Comparison of ENCODE assay signal across 23 cellular contexts in genomic region chr7:7585241-7585928, GRCh38. TPM values are rescaled to one million over a fixed set of nuclear protein-coding genes. Genes with fewer than 3 reads are reported as not detected.
A peak's percentile ranks its signal among the peaks of the same experiment; 100 is the strongest.
DNase-seq lines count a peak whose midpoint lies in the region; ATAC-seq and TF ChIP-seq lines count a peak whose summit lies in the region.
"Had no signal": no experiment of that assay in that cellular context is flagged by ENCODE, and none has a peak within 500 bp of the region (broad histone marks: within the 10 kb centered on the region; RNA-seq: fewer than 3 reads in every experiment).

No MANE protein-coding gene starts in this region.

- H3K9me3 ChIP-seq in SK-N-SH = no peaks in the 10 kb centered on the region
- H3K9me3 ChIP-seq in endocrine pancreas (ENCODE audit: control insufficient read depth, low read length) = no peaks in the 10 kb centered on the region
- no peaks in the 10 kb centered on the region for H3K9me3 ChIP-seq in vagina
- H3K9me3 ChIP-seq: BLaER1 treated with 17β-estradiol and CSF1 and Interleukin-3, amounts not matched to agents 10 nM and 100 nM; HAP-1 had no signal

- H3K27me3 ChIP-seq in SK-N-SH (ENCODE audit: insufficient read depth) = no peaks in the 10 kb centered on the region
- no peaks in the 10 kb centered on the region for H3K27me3 ChIP-seq in endocrine pancreas (ENCODE audit: control insufficient read depth, insufficient read depth, low read length)
- no peaks in the 10 kb centered on the region for H3K27me3 ChIP-seq in vagina
- H3K27me3 ChIP-seq: BLaER1 treated with 17β-estradiol and CSF1 and Interleukin-3, amounts not matched to agents 10 nM and 100 nM had no signal

- intact Hi-C loops in Right ventricle myocardium inferior (cut with DNase I) (no loop called here), vagina (cut with DNase I) (no loop called here), MCF 10A (cut with micrococcal nuclease) (no loop called here)

- 0 out of 2 replicates have a peak, but pooled peaks cover 10% of the 10 kb centered on the region for H3K79me2 ChIP-seq in SK-N-SH (ENCODE audit: insufficient read depth)

- no peak overlapping the region for H3K4me3 Mint-ChIP-seq in MCF 10A (ENCODE audit: unreplicated experiment)
- H3K4me3 Mint-ChIP-seq: CD4-positive, alpha-beta T cell; GM23338; HFFc6; T-helper 1 cell treated with Interleukin-12 subunit alpha and Interleukin-12 subunit beta and Interleukin-4 antibody, amounts not matched to agents 30 μg/mL and 1 μg/mL, for 36 hours had no signal

- TF ChIP-seq EP300 in SK-N-SH (IDR thresholded peaks at IDR 0.05; ENCODE audit: borderline replicate concordance in 1 of 2, low read depth in 1 of 2, low read length in 1 of 2) = no peak

- TF ChIP-seq POLR2A in vagina (IDR thresholded peaks at IDR 0.05) = no peak

- POLR2A ChIA-PET in SK-N-SH (lab: Yijun Ruan, JAX) = interaction anchor here (1.1 to 1.4 kb wide), 2 partner anchors 55 to 385 kb away, joined by 3 read pairs; partner anchors contain the start of gene UMAD1
- POLR2A ChIA-PET in MCF 10A (lab: Yijun Ruan, JAX) = interaction anchor here (0.7 to 2.3 kb wide), 5 partner anchors 10 to 21 kb away, joined by 3 to 8 read pairs (median 6); no protein-coding TSS in a partner anchor

- peaks cover 9% of the 10 kb centered on the region for H3K4me1 Mint-ChIP-seq in MCF 10A (ENCODE audit: insufficient read depth, unreplicated experiment)

- H3K27me3 Mint-ChIP-seq in MCF 10A (ENCODE audit: insufficient read depth, unreplicated experiment) = no peaks in the 10 kb centered on the region
- H3K27me3 Mint-ChIP-seq: CD4-positive, alpha-beta T cell had no signal

- H3F3A ChIP-seq in SK-N-SH (replicated peaks; ENCODE audit: insufficient read depth) = peaks cover 11% of the 10 kb centered on the region

- H3K9me3 Mint-ChIP-seq in MCF 10A (ENCODE audit: unreplicated experiment) = no peaks in the 10 kb centered on the region
- H3K9me3 Mint-ChIP-seq: CD4-positive, alpha-beta T cell; GM23338; HFFc6; T-helper 1 cell treated with Interleukin-12 subunit alpha and Interleukin-12 subunit beta and Interleukin-4 antibody, amounts not matched to agents 30 μg/mL and 1 μg/mL, for 36 hours had no signal

- TF ChIP-seq RAD21 in SK-N-SH (IDR thresholded peaks at IDR 0.05; ENCODE audit: low read length) = no peak

- TF ChIP-seq CTCF in SK-N-SH (IDR thresholded peaks at IDR 0.05) (no peak), vagina (IDR thresholded peaks at IDR 0.05) (no peak), MCF 10A (IDR thresholded peaks at IDR 0.05; ENCODE audit: unreplicated experiment) (no peak)

- H2AFZ ChIP-seq in SK-N-SH (ENCODE audit: low read depth) = peak overlapping the region; percentile 61; the same call in 1 of the 2 replicates
- H2AFZ ChIP-seq: GM23338 had no signal

- 69% methylated on average over 5 of the region's 5 CpGs for WGBS in SK-N-SH (ENCODE audit: low lambda C conversion rate)

- H3K27ac ChIP-seq in SK-N-SH (ENCODE audit: low read depth in 2 of 2, low read length in 1 of 2) = peak overlapping the region in 1 of 2 experiments; percentile 60; a peak in 2 of 4 replicates
- no peak overlapping the region for H3K27ac ChIP-seq in vagina
- H3K27ac ChIP-seq: BLaER1 treated with 17β-estradiol and CSF1 and Interleukin-3, amounts not matched to agents 10 nM and 100 nM had no signal

- H3K9ac ChIP-seq in SK-N-SH (no peak overlapping the region), endocrine pancreas (ENCODE audit: control insufficient read depth, insufficient read depth, low read length) (no peak overlapping the region)
- H3K9ac ChIP-seq: BLaER1 treated with 17β-estradiol and CSF1 and Interleukin-3, amounts not matched to agents 10 nM and 100 nM had no signal

- CTCF ChIA-PET in SK-N-SH (lab: Yijun Ruan, JAX) = interaction anchor here (0.6 to 5.2 kb wide), 13 partner anchors 8 to 629 kb away, joined by 3 to 43 read pairs (median 3); no protein-coding TSS in a partner anchor
- CTCF ChIA-PET in MCF 10A (lab: Yijun Ruan, JAX) = interaction anchor here (0.6 to 2.2 kb wide), 5 partner anchors 9 to 647 kb away, joined by 3 to 8 read pairs (median 4); no protein-coding TSS in a partner anchor

- ATAC-seq in SK-N-SH treated with all-trans-retinoic acid at 6 μM for 48 hours (no peak), Right ventricle myocardium inferior (no peak)
- ATAC-seq: GM23338 had no signal

- H3K9me2 ChIP-seq in SK-N-SH = no peaks in the 10 kb centered on the region

- H3K27ac Mint-ChIP-seq in MCF 10A (ENCODE audit: low read depth, unreplicated experiment) = no peak overlapping the region
- H3K27ac Mint-ChIP-seq: CD4-positive, alpha-beta T cell; GM23338; HFFc6; T-helper 1 cell treated with Interleukin-12 subunit alpha and Interleukin-12 subunit beta and Interleukin-4 antibody, amounts not matched to agents 30 μg/mL and 1 μg/mL, for 36 hours had no signal

- H3K36me3 ChIP-seq in SK-N-SH (replicated peaks in 1 of 2; ENCODE audit: control insufficient read depth in 1 of 2, insufficient read depth in 2 of 2, low read length in 1 of 2) (peaks cover 34 to 70% of the 10 kb centered on the region in 2 experiments), endocrine pancreas (ENCODE audit: control insufficient read depth, insufficient read depth, low read length) (no peaks in the 10 kb centered on the region), vagina (peaks cover 0 to 4% of the 10 kb centered on the region in 2 donors)
- H3K36me3 ChIP-seq: HAP-1 had no signal

- H3K36me3 Mint-ChIP-seq in MCF 10A (ENCODE audit: insufficient read depth, unreplicated experiment) = peaks cover 55% of the 10 kb centered on the region

- H4K20me1 ChIP-seq in SK-N-SH (ENCODE audit: insufficient read depth) = no peaks in the 10 kb centered on the region

- H3K4me1 ChIP-seq in SK-N-SH (ENCODE audit: control insufficient read depth in 1 of 2, insufficient read depth in 2 of 2, low read depth in 1 of 2, low read length in 1 of 2) (peaks cover 0 to 24% of the 10 kb centered on the region in 2 experiments; a peak in 1 of 4 replicates), endocrine pancreas (ENCODE audit: control insufficient read depth, insufficient read depth, low read length) (peaks cover 11% of the 10 kb centered on the region), vagina (no peaks in the 10 kb centered on the region)
- H3K4me1 ChIP-seq: BLaER1 treated with 17β-estradiol and CSF1 and Interleukin-3, amounts not matched to agents 10 nM and 100 nM; HAP-1 had no signal

- DNase-seq in SK-N-SH = peak; percentile 25
- peak; percentile 55 for DNase-seq in NCI-H69 (lab: John Stamatoyannopoulos, UW)
- DNase-seq in Right ventricle myocardium inferior (ENCODE audit: missing footprints) = no peak
- DNase-seq in vagina (ENCODE audit: extremely low spot score in 2 of 2) = no peak
- DNase-seq in MCF 10A (ENCODE audit: unreplicated experiment) = no peak
- DNase-seq: AML-193; CD4-positive, alpha-beta T cell; HFFc6; KG1; NCI-H1048; NCI-H1694; NCI-H2029 treated with DMSO at 0.1 percent for 48 hours; NCI-H345; NCI-H510A treated with DMSO at 0.1 percent for 48 hours; NCI-H82; RPMI8226; SW 1271 had no signal

- no TSS peak for BruUV-seq in MCF 10A (replicated peaks; lab: Mats Ljungman, UMichigan)

- no peak overlapping the region for H3K4me2 ChIP-seq in SK-N-SH
- H3K4me2 ChIP-seq: BLaER1 treated with 17β-estradiol and CSF1 and Interleukin-3, amounts not matched to agents 10 nM and 100 nM; GM23338 had no signal

- H3K4me3 ChIP-seq in SK-N-SH (ENCODE audit: low read depth in 2 of 2, low read length in 1 of 2) = no peak overlapping the region
- peak overlapping the region; percentile 70 for H3K4me3 ChIP-seq in endocrine pancreas (ENCODE audit: control insufficient read depth, insufficient read depth, low read length)
- H3K4me3 ChIP-seq in vagina = no peak overlapping the region
- H3K4me3 ChIP-seq: BLaER1 treated with 17β-estradiol and CSF1 and Interleukin-3, amounts not matched to agents 10 nM and 100 nM; GM23338; HAP-1 had no signal

TF ChIP-seq in SK-N-SH, 30 proteins besides CTCF, POLR2A, EP300 and RAD21:
- peak; percentile 33; the same call in 1 of the 2 replicates for TF ChIP-seq GATA2 (CRISPR knock-in tag; IDR thresholded peaks at IDR 0.05)
- TF ChIP-seq FOXM1 (IDR thresholded peaks at IDR 0.05; ENCODE audit: low read depth) = no peak
- TF ChIP-seq POLR2AphosphoS5 (IDR thresholded peaks at IDR 0.05; ENCODE audit: low read depth, low read length) = no peak
- TF ChIP-seq TAF1 (IDR thresholded peaks at IDR 0.05; ENCODE audit: borderline replicate concordance, low read depth, low read length) = no peak

TF ChIP-seq in SK-N-SH treated with all-trans-retinoic acid at 6 μM for 48 hours, 23 proteins besides CTCF, POLR2A, EP300 and RAD21 (continues in another document):
- TF ChIP-seq OSR1 (CRISPR knock-in tag; IDR thresholded peaks at IDR 0.05) (no peak), ZFP3 (CRISPR knock-in tag; IDR thresholded peaks at IDR 0.05) (no peak), PPARA (CRISPR knock-in tag; IDR thresholded peaks at IDR 0.05; ENCODE audit: borderline replicate concordance) (no peak), SNAI2 (CRISPR knock-in tag; IDR thresholded peaks at IDR 0.05) (no peak), ZNF70 (CRISPR knock-in tag; IDR thresholded peaks at IDR 0.05) (no peak), RARB (CRISPR knock-in tag; IDR thresholded peaks at IDR 0.05) (no peak), GLIS3 (CRISPR knock-in tag; IDR thresholded peaks at IDR 0.05) (no peak), TOX (CRISPR knock-in tag; IDR thresholded peaks at IDR 0.05; ENCODE audit: borderline replicate concordance) (no peak), ZFP30 (CRISPR knock-in tag; IDR thresholded peaks at IDR 0.05) (no peak)

RNA-seq across cellular contexts. Expression of gene MIOS, which starts 18.7 kb away (rescaled TPM):
- 16.4 and 21.9 TPM in 2 replicates for polyA plus RNA-seq in SK-N-SH (2012; rRNA removed)
- 22.1 and 23.9 TPM in 2 replicates for polyA plus RNA-seq in SK-N-SH (2012; cell fraction: cytosol; rRNA removed)
- polyA plus RNA-seq in SK-N-SH (2012; cell fraction: nucleus; rRNA removed) = 21.1 and 31.7 TPM in 2 replicates
- total RNA-seq in Right ventricle myocardium inferior (24.9 TPM), vagina (50.1 TPM), MCF 10A (2022) (43.5 and 65.4 TPM in 2 replicates)

RNA-seq across cellular contexts. Expression of gene COL28A1, which starts 49.7 kb away (rescaled TPM):
- polyA plus RNA-seq in SK-N-SH (2012; rRNA removed) = 0.08 TPM in 1 of 2 replicates, not detected in the other
- polyA plus RNA-seq in SK-N-SH (2012; cell fraction: cytosol; rRNA removed) = 0.03 and 0.10 TPM in 2 replicates
- 0.21 and 0.23 TPM in 2 replicates for polyA plus RNA-seq in SK-N-SH (2012; cell fraction: nucleus; rRNA removed)
- 5.6 TPM for total RNA-seq in Right ventricle myocardium inferior
- total RNA-seq in vagina = 5.4 TPM
- 0.29 and 0.96 TPM in 2 replicates for total RNA-seq in MCF 10A (2022)

RNA-seq across cellular contexts. Expression of gene UMAD1, which starts 55.2 kb away (rescaled TPM):
- 13.9 and 17.6 TPM in 2 replicates for polyA plus RNA-seq in SK-N-SH (2012; rRNA removed)
- polyA plus RNA-seq in SK-N-SH (2012; cell fraction: cytosol; rRNA removed) = 19.6 and 24.9 TPM in 2 replicates
- 7.5 and 9.7 TPM in 2 replicates for polyA plus RNA-seq in SK-N-SH (2012; cell fraction: nucleus; rRNA removed)
- 13.3 TPM for total RNA-seq in Right ventricle myocardium inferior
- total RNA-seq in vagina = 6.9 TPM
- 7.1 and 11.1 TPM in 2 replicates for total RNA-seq in MCF 10A (2022)

Comparison
In these comparisons a context has a peak if more than half of its experiments do, and no peak if none do; other contexts are left out.
1. DNase-seq: peak in SK-N-SH (single experiment) and NCI-H69 (single experiment); none in Right ventricle myocardium inferior (single experiment), vagina (0 of 2) and MCF 10A (single experiment).